Comparison of ENCODE assay signal across 1 cellular context in the genomic region with DNA sequence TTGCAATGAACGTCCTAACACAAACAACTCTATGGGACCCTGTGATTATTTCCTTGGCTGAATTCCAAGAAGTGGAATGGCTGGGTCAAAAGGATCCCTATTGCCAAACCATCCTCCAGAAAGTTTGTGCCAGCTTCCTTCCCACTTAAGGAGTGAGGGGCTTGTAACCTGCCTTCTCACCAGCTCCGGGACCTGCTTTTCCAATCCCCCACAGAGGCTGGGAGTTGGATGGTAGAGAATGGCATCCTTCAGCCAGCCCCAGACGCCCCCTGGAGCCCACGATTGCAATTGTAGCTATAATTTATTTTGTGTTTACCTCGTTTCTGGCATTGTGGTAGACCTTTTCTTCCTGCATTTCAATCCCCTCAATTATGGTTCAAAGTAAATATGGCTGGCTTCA.
A peak's percentile ranks its signal among the peaks of the same experiment; 100 is the strongest.
TF ChIP-seq lines count a peak whose summit lies in the region.

No MANE protein-coding gene starts in this region.

TF ChIP-seq in H1, 55 proteins besides CTCF, POLR2A, EP300 and RAD21:
- TF ChIP-seq HDAC6 (IDR thresholded peaks at IDR 0.05; ENCODE audit: low read depth, low read length) (no peak), KDM4A (IDR thresholded peaks at IDR 0.05; ENCODE audit: low read depth, low read length, severe bottlenecking) (no peak), YY1 (IDR thresholded peaks at IDR 0.05; ENCODE audit: low read depth, low read length) (peak; percentile 76), EGR1 (IDR thresholded peaks at IDR 0.05; ENCODE audit: borderline replicate concordance, low read depth, low read length) (no peak), KDM1A (IDR thresholded peaks at IDR 0.05; ENCODE audit: borderline replicate concordance, low read length) (no peak), BCL11A (IDR thresholded peaks at IDR 0.05; ENCODE audit: low read depth in 2 of 2, low read length in 2 of 2) (no peak), RNF2 (IDR thresholded peaks at IDR 0.05; ENCODE audit: borderline replicate concordance, low read depth, low read length, missing control alignments, poor library complexity, severe bottlenecking) (no peak)
